Comparison of ENCODE assay signal across 16 cellular contexts in genomic region chr13:80654638-80655249, GRCh38.
DNase-seq lines count a peak whose midpoint lies in the region; ATAC-seq, FAIRE-seq and TF ChIP-seq lines count a peak whose summit lies in the region.
"Had no signal": no experiment of that assay in that cellular context is flagged by ENCODE, and none has a peak within 500 bp of the region (broad histone marks: within the 10 kb centered on the region; RNA-seq: fewer than 3 reads in every experiment).

No MANE protein-coding gene starts in this region.

- H3K27ac ChIP-seq in kidney (ENCODE audit: low read depth in 2 of 2, low read length in 2 of 2), result no peak overlapping the region
- H3K27ac ChIP-seq in stomach, result no peak overlapping the region

- in situ Hi-C loops in astrocyte of the spinal cord (cut with HindIII; ENCODE audit: low sequenced_read_pairs), result no loop called here

- no peak for TF ChIP-seq EP300 in stomach (IDR thresholded peaks at IDR 0.05)

- H3K27ac Mint-ChIP-seq in activated CD8-positive, alpha-beta T cell treated with anti-CD3 and anti-CD28 coated beads for 36 hours, result no peak overlapping the region
- H3K27ac Mint-ChIP-seq: natural killer cell treated with Interleukin-12 subunit alpha and Interleukin-12 subunit beta and Interleukin-15 and Interleukin-18, amount 100 ng/mL, for 72 hours; T-helper 1 cell treated with Interleukin-12 subunit alpha and Interleukin-12 subunit beta and Interleukin-4 antibody, amounts not matched to agents 30 μg/mL and 1 μg/mL, for 36 hours had no signal

- DNase-seq in NCI-H2171 treated with DMSO at 0.1 percent for 48 hours (lab: John Stamatoyannopoulos, UW) (peak; percentile 9), NCI-H2171 (lab: John Stamatoyannopoulos, UW) (no peak), astrocyte of the spinal cord (ENCODE audit: low read depth, low spot score) (peak; percentile 13), kidney (peak; percentile 64), stomach (no peak), SKM-1 (lab: John Stamatoyannopoulos, UW; ENCODE audit: unreplicated experiment) (no peak)
- DNase-seq in activated CD8-positive, alpha-beta T cell treated with anti-CD3 and anti-CD28 coated beads for 36 hours, result no peak
- no peak for DNase-seq in stimulated activated CD4-positive, alpha-beta T cell treated with anti-CD3 and anti-CD28 coated beads, Interleukin-12 subunit alpha, Interleukin-12 subunit beta, amount 100 ng/mL, for 4 hours
- DNase-seq: activated CD4-positive, alpha-beta T cell treated with anti-CD3 and anti-CD28 coated beads, Interleukin-2, amount 50 U/mL, for 48 hours; activated effector memory CD4-positive, alpha-beta T cell treated with anti-CD3 and anti-CD28 coated beads, Interleukin-2, amount 50 U/mL, for 16 hours; cerebellar nuclear complex; OCI-M1 had no signal

- WGBS in stomach, 5 donors, result 35 to 55% (median 47%) methylated on average over 24 to 37 of the region's 37 CpGs

- H3K9me3 ChIP-seq in kidney (ENCODE audit: control insufficient read depth in 1 of 2, low read length in 2 of 2) (no peaks in the 10 kb centered on the region), stomach (peaks cover 0 to 9% (median 3%) of the 10 kb centered on the region in 4 donors)

- no peaks in the 10 kb centered on the region for H3K36me3 Mint-ChIP-seq in activated CD8-positive, alpha-beta T cell treated with anti-CD3 and anti-CD28 coated beads for 36 hours (ENCODE audit: low read depth)

- H3K9ac ChIP-seq in kidney (ENCODE audit: low read length in 2 of 2), result no peak overlapping the region

- ATAC-seq in activated CD8-positive, alpha-beta T cell treated with anti-CD3 and anti-CD28 coated beads for 36 hours, result no peak

- intact Hi-C loops in kidney (cut with DNase I), result no loop called here
- intact Hi-C loops in stomach (cut with DNase I; ENCODE audit: low total_unique reads), result no loop called here
- intact Hi-C loops in activated CD8-positive, alpha-beta T cell treated with anti-CD3 and anti-CD28 coated beads for 36 hours (cut with micrococcal nuclease), result no loop called here

- TF ChIP-seq POLR2A in stomach (IDR thresholded peaks at IDR 0.05), result no peak

- H3K36me3 ChIP-seq in kidney (ENCODE audit: control insufficient read depth in 1 of 2, insufficient read depth in 2 of 2, low read length in 2 of 2), result no peaks in the 10 kb centered on the region
- H3K36me3 ChIP-seq in stomach, result no peaks in the 10 kb centered on the region

- H3K4me3 ChIP-seq in astrocyte of the spinal cord (ENCODE audit: low read depth, low read length), result peak overlapping the region; percentile 21
- peak overlapping the region in 1 of 2 donors; percentile 44 for H3K4me3 ChIP-seq in kidney (ENCODE audit: low read length in 2 of 2)
- H3K4me3 ChIP-seq in stomach, result peak overlapping the region in 3 of 4 donors; percentile 17 to 43 (median 26)
- H3K4me3 ChIP-seq: smooth muscle cell had no signal

- FAIRE-seq in kidney (lab: Jason Lieb, UNC), result no peak
- FAIRE-seq: A204.1 had no signal

- H3K4me3 Mint-ChIP-seq in activated CD8-positive, alpha-beta T cell treated with anti-CD3 and anti-CD28 coated beads for 36 hours, result no peak overlapping the region
- H3K4me3 Mint-ChIP-seq: natural killer cell treated with Interleukin-12 subunit alpha and Interleukin-12 subunit beta and Interleukin-15 and Interleukin-18, amount 100 ng/mL, for 72 hours; T-helper 1 cell treated with Interleukin-12 subunit alpha and Interleukin-12 subunit beta and Interleukin-4 antibody, amounts not matched to agents 30 μg/mL and 1 μg/mL, for 36 hours had no signal

- no peaks in the 10 kb centered on the region for H3K4me1 ChIP-seq in kidney (ENCODE audit: control insufficient read depth in 1 of 2, insufficient read depth in 1 of 2, low read depth in 1 of 2, low read length in 2 of 2)
- H3K4me1 ChIP-seq in stomach, result no peaks in the 10 kb centered on the region

- POLR2A ChIA-PET in activated CD8-positive, alpha-beta T cell treated with anti-CD3 and anti-CD28 coated beads for 36 hours (lab: Charles Lee), result no interaction called here

- TF ChIP-seq CTCF in astrocyte of the spinal cord (IDR thresholded peaks at IDR 0.05; ENCODE audit: low read depth, low read length) (no peak), kidney (IDR thresholded peaks at IDR 0.05; ENCODE audit: borderline replicate concordance, extremely low read depth, insufficient read depth) (no peak), stomach (IDR thresholded peaks at IDR 0.05) (no peak)
- TF ChIP-seq CTCF in activated CD8-positive, alpha-beta T cell treated with anti-CD3 and anti-CD28 coated beads for 36 hours (IDR thresholded peaks at IDR 0.05), result no peak

- H3K4me1 Mint-ChIP-seq in activated CD8-positive, alpha-beta T cell treated with anti-CD3 and anti-CD28 coated beads for 36 hours (ENCODE audit: low read depth), result no peaks in the 10 kb centered on the region

- H3K27me3 Mint-ChIP-seq in activated CD8-positive, alpha-beta T cell treated with anti-CD3 and anti-CD28 coated beads for 36 hours, result peaks cover 4% of the 10 kb centered on the region

- H3K27me3 ChIP-seq in stomach, result no peaks in the 10 kb centered on the region

- peaks cover 4% of the 10 kb centered on the region for H3K9me3 Mint-ChIP-seq in activated CD8-positive, alpha-beta T cell treated with anti-CD3 and anti-CD28 coated beads for 36 hours

- CTCF ChIA-PET in activated CD8-positive, alpha-beta T cell treated with anti-CD3 and anti-CD28 coated beads for 36 hours (lab: Charles Lee), result no interaction called here

Comparison
In these comparisons a context has a peak if more than half of its experiments do, and no peak if none do; other contexts are left out.
1. DNase-seq: peak in NCI-H2171 treated with DMSO at 0.1 percent for 48 hours (single experiment), astrocyte of the spinal cord (single experiment) and kidney (single experiment); none in NCI-H2171 (single experiment), stomach (single experiment), SKM-1 (single experiment), activated CD8-positive, alpha-beta T cell treated with anti-CD3 and anti-CD28 coated beads for 36 hours (single experiment) and stimulated activated CD4-positive, alpha-beta T cell treated with anti-CD3 and anti-CD28 coated beads, Interleukin-12 subunit alpha, Interleukin-12 subunit beta, amount 100 ng/mL, for 4 hours (single experiment).